29 cellular contexts compared by ENCODE assay signal in the genomic region with DNA sequence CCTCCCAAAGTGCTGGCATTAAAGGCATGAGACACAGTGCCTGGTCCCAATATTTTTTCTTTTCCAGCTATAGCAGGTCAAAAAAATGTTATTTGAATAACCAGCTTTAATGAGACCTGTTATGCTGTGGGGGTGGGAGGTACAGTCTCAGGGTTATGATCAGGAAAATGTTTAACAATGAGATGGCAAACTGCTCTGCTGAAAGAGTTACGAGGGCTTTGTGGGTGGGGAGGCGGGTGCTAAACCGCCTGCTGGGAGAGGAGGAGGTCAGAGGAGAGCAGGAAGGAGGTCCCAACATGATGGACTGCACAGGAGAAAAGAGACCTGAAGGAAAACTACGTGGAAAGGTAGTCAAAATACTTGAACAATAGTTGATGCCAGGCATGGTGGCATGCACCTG.
"Had no signal": no experiment of that assay in that cellular context is flagged by ENCODE, and none has a peak within 500 bp of the region (broad histone marks: within the 10 kb centered on the region; RNA-seq: fewer than 3 reads in every experiment).

No MANE protein-coding gene starts in this region.

- H3K9me3 ChIP-seq: esophagus squamous epithelium, gastroesophageal sphincter had no signal

- H3K4me3 Mint-ChIP-seq: activated CD4-positive, alpha-beta memory T cell treated with anti-CD3 and anti-CD28 coated beads for 36 hours; activated CD4-positive, alpha-beta T cell treated with anti-CD3 and anti-CD28 coated beads for 36 hours; activated CD4-positive, alpha-beta T cell treated with anti-CD3 and anti-CD28 coated beads, Interleukin-2, amount 10 ng/mL, durations not matched to agents 24 days and 14 days; activated CD8-positive, alpha-beta memory T cell treated with anti-CD3 and anti-CD28 coated beads, Interleukin-2, amount 10 ng/mL, durations not matched to agents 7 days and 5 days; activated CD8-positive, alpha-beta T cell treated with anti-CD3 and anti-CD28 coated beads, Interleukin-2, amount 10 ng/mL, durations not matched to agents 7 days and 5 days; activated naive CD4-positive, alpha-beta T cell treated with anti-CD3 and anti-CD28 coated beads for 36 hours; activated naive CD4-positive, alpha-beta T cell treated with anti-CD3 and anti-CD28 coated beads, Interleukin-2, amount 50 U/mL, for 24 hours; activated T-helper 1 cell treated with anti-CD3 and anti-CD28 coated beads, Interleukin-12 subunit alpha, Interleukin-12 subunit beta, Interleukin-2, Interleukin-4 antibody, amounts not matched to agents 30 ng/mL and 10 ng/mL and 1 ng/mL, durations not matched to agents 14 hours and 24 hours and 36 hours; T-helper 1 cell treated with Interleukin-12 subunit alpha and Interleukin-12 subunit beta and Interleukin-4 antibody, amounts not matched to agents 30 μg/mL and 1 μg/mL, for 36 hours; T-helper 2 cell treated with Interferon-gamma antibody and Interleukin-4, amounts not matched to agents 5 μg/mL and 100 μg/mL, for 36 hours had no signal

- H3K27me3 ChIP-seq: brain microvascular endothelial cell, esophagus squamous epithelium, gastroesophageal sphincter, heart right ventricle, hepatocyte had no signal

- H3K36me3 ChIP-seq: brain microvascular endothelial cell, esophagus squamous epithelium, gastroesophageal sphincter, heart right ventricle had no signal

- ATAC-seq: activated CD4-positive, alpha-beta T cell treated with anti-CD3 and anti-CD28 coated beads for 36 hours; activated CD8-positive, alpha-beta memory T cell treated with anti-CD3 and anti-CD28 coated beads, Interleukin-2, amount 10 ng/mL, durations not matched to agents 7 days and 5 days; activated CD8-positive, alpha-beta T cell treated with anti-CD3 and anti-CD28 coated beads, Interleukin-2, amount 10 ng/mL, durations not matched to agents 7 days and 5 days; gastroesophageal sphincter; heart right ventricle had no signal

- H3K27ac Mint-ChIP-seq: activated CD4-positive, alpha-beta memory T cell treated with anti-CD3 and anti-CD28 coated beads for 36 hours; activated CD4-positive, alpha-beta T cell treated with anti-CD3 and anti-CD28 coated beads for 36 hours; activated CD4-positive, alpha-beta T cell treated with anti-CD3 and anti-CD28 coated beads, Interleukin-2, amount 10 ng/mL, durations not matched to agents 24 days and 14 days; activated CD8-positive, alpha-beta memory T cell treated with anti-CD3 and anti-CD28 coated beads, Interleukin-2, amount 10 ng/mL, durations not matched to agents 7 days and 5 days; activated CD8-positive, alpha-beta T cell treated with anti-CD3 and anti-CD28 coated beads, Interleukin-2, amount 10 ng/mL, durations not matched to agents 7 days and 5 days; activated naive CD4-positive, alpha-beta T cell treated with anti-CD3 and anti-CD28 coated beads for 36 hours; activated naive CD4-positive, alpha-beta T cell treated with anti-CD3 and anti-CD28 coated beads, Interleukin-2, amount 50 U/mL, for 24 hours; activated T-helper 1 cell treated with anti-CD3 and anti-CD28 coated beads, Interleukin-12 subunit alpha, Interleukin-12 subunit beta, Interleukin-2, Interleukin-4 antibody, amounts not matched to agents 30 ng/mL and 10 ng/mL and 1 ng/mL, durations not matched to agents 14 hours and 24 hours and 36 hours; activated T-helper 2 cell treated with anti-CD3 and anti-CD28 coated beads, Interferon-gamma antibody, Interleukin-2, Interleukin-4, amounts not matched to agents 10 μg/mL and 5 μg/mL and 100 μg/mL, durations not matched to agents 14 hours and 24 hours and 36 hours; T-helper 1 cell treated with Interleukin-12 subunit alpha and Interleukin-12 subunit beta and Interleukin-4 antibody, amounts not matched to agents 30 μg/mL and 1 μg/mL, for 36 hours; T-helper 2 cell treated with Interferon-gamma antibody and Interleukin-4, amounts not matched to agents 5 μg/mL and 100 μg/mL, for 36 hours had no signal

- H2AFZ ChIP-seq: hepatocyte had no signal

- H3K27me3 Mint-ChIP-seq: activated CD4-positive, alpha-beta memory T cell treated with anti-CD3 and anti-CD28 coated beads for 36 hours; activated CD4-positive, alpha-beta T cell treated with anti-CD3 and anti-CD28 coated beads for 36 hours; activated CD8-positive, alpha-beta memory T cell treated with anti-CD3 and anti-CD28 coated beads, Interleukin-2, amount 10 ng/mL, durations not matched to agents 7 days and 5 days; activated naive CD4-positive, alpha-beta T cell treated with anti-CD3 and anti-CD28 coated beads, Interleukin-2, amount 50 U/mL, for 24 hours had no signal

- H3K27ac ChIP-seq: brain microvascular endothelial cell, epithelial cell of prostate, esophagus squamous epithelium, gastroesophageal sphincter, heart right ventricle, hepatocyte had no signal

- H3K4me1 ChIP-seq: esophagus squamous epithelium, gastroesophageal sphincter, heart right ventricle had no signal

- H3K79me2 ChIP-seq: hepatocyte had no signal

- DNase-seq: activated CD4-positive, alpha-beta memory T cell treated with anti-CD3 and anti-CD28 coated beads for 36 hours; activated CD4-positive, alpha-beta T cell treated with anti-CD3 and anti-CD28 coated beads for 36 hours; activated CD4-positive, alpha-beta T cell treated with anti-CD3 and anti-CD28 coated beads, Interleukin-2, amount 10 ng/mL, durations not matched to agents 24 days and 14 days; activated CD4-positive, CD25-positive, alpha-beta regulatory T cell; activated CD4-positive, CD25-positive, alpha-beta regulatory T cell treated with anti-CD3 and anti-CD28 coated beads, Interleukin-2, amount 50 U/mL, for 72 hours; activated CD8-positive, alpha-beta memory T cell treated with anti-CD3 and anti-CD28 coated beads, Interleukin-2, amount 10 ng/mL, durations not matched to agents 7 days and 5 days; activated CD8-positive, alpha-beta memory T cell treated with anti-CD3 and anti-CD28 coated beads, Interleukin-2, amount 50 U/mL, for 4 hours; activated CD8-positive, alpha-beta T cell treated with anti-CD3 and anti-CD28 coated beads, Interleukin-2, amount 10 ng/mL, durations not matched to agents 7 days and 5 days; activated effector memory CD4-positive, alpha-beta T cell treated with anti-CD3 and anti-CD28 coated beads, Interleukin-2, amount 50 U/mL, for 16 hours; activated naive CD4-positive, alpha-beta T cell treated with anti-CD3 and anti-CD28 coated beads for 36 hours; activated T-cell treated with anti-CD3 and anti-CD28 coated beads, Interleukin-2, amount 50 U/mL, for 1 hour; activated T-cell treated with anti-CD3 and anti-CD28 coated beads, Interleukin-2, amount 50 U/mL, for 48 hours; amniotic stem cell; anterior cingulate cortex; brain microvascular endothelial cell; cortex of kidney; effector CD8-positive, alpha-beta T cell; esophagus squamous epithelium; foreskin melanocyte; heart right ventricle; T1000 had no signal

- H3K4me3 ChIP-seq: esophagus squamous epithelium, gastroesophageal sphincter, heart right ventricle, hepatocyte had no signal

- H3K36me3 Mint-ChIP-seq: activated CD4-positive, alpha-beta memory T cell treated with anti-CD3 and anti-CD28 coated beads for 36 hours; activated CD8-positive, alpha-beta memory T cell treated with anti-CD3 and anti-CD28 coated beads, Interleukin-2, amount 10 ng/mL, durations not matched to agents 7 days and 5 days; activated naive CD4-positive, alpha-beta T cell treated with anti-CD3 and anti-CD28 coated beads, Interleukin-2, amount 50 U/mL, for 24 hours had no signal
